Comparison of ENCODE assay signal across 30 cellular contexts in genomic region chr5:137152616-137153015, GRCh38.
"Had no signal": no experiment of that assay in that cellular context is flagged by ENCODE, and none has a peak within 500 bp of the region (broad histone marks: within the 10 kb centered on the region; RNA-seq: fewer than 3 reads in every experiment).

No MANE protein-coding gene starts in this region.

- H3K4me3 ChIP-seq: body of pancreas, esophagus muscularis mucosa had no signal

- ATAC-seq: activated naive CD4-positive, alpha-beta T cell treated with anti-CD3 and anti-CD28 coated beads, Interleukin-2, amount 50 U/mL, for 72 hours; activated T-cell treated with anti-CD3 and anti-CD28 coated beads, Interleukin-2, amount 50 U/mL, for 72 hours; body of pancreas; effector memory CD8-positive, alpha-beta T cell; T-cell had no signal

- DNase-seq: activated CD4-positive, alpha-beta memory T cell treated with anti-CD3 and anti-CD28 coated beads, Interleukin-2, amount 10 ng/mL, durations not matched to agents 7 days and 5 days; activated CD4-positive, alpha-beta T cell treated with anti-CD3 and anti-CD28 coated beads for 4 hours; activated CD4-positive, alpha-beta T cell treated with anti-CD3 and anti-CD28 coated beads, Interleukin-2, amount 10 ng/mL, durations not matched to agents 7 days and 5 days; activated CD4-positive, alpha-beta T cell treated with anti-CD3 and anti-CD28 coated beads, Interleukin-2, amount 50 U/mL, for 4 hours; activated CD4-positive, CD25-positive, alpha-beta regulatory T cell; activated CD4-positive, CD25-positive, alpha-beta regulatory T cell treated with anti-CD3 and anti-CD28 coated beads, Interleukin-2, amount 50 U/mL, for 72 hours; activated CD8-positive, alpha-beta memory T cell treated with anti-CD3 and anti-CD28 coated beads, Interleukin-2, amount 50 U/mL, for 48 hours; activated gamma-delta T cell; activated naive CD4-positive, alpha-beta T cell; activated naive CD4-positive, alpha-beta T cell treated with anti-CD3 and anti-CD28 coated beads, Interleukin-2, amount 10 ng/mL, durations not matched to agents 7 days and 5 days; activated naive CD8-positive, alpha-beta T cell treated with anti-CD3 and anti-CD28 coated beads, Interleukin-2, amount 10 ng/mL, durations not matched to agents 7 days and 5 days; activated T-cell treated with anti-CD3 and anti-CD28 coated beads for 4 hours; activated T-cell treated with anti-CD3 and anti-CD28 coated beads, Interleukin-2, amount 50 U/mL, for 24 hours; activated T-cell treated with anti-CD3 and anti-CD28 coated beads, Interleukin-2, amount 50 U/mL, for 72 hours; amniotic stem cell; anterior cingulate cortex; body of pancreas; caudate nucleus; cortex of kidney; dermis blood vessel endothelial cell; effector CD4-positive, alpha-beta T cell; effector memory CD8-positive, alpha-beta T cell; erythroblast; foreskin fibroblast; head of caudate nucleus; hippocampal formation; T-cell; T-helper 9 cell had no signal
